In the genomic region with DNA sequence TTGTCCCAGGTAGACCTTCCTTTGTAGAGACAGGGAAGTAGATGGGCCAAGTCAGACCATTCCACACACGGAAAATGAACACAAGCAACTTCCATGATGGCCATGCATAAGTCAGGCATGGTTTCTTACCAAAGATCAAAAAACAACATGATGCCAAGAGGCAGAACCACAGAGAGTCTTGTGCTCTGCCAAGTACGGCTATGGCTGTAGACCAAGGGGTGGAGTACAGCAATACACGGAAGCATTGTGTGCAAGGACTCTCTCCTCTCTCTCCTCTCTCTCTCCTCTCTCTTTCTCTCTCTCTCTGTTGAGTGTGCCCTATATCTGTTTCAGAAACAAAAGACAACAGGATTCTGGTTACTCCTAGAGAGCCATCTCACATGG, we compare ENCODE assay signal across 14 cellular contexts.
"Had no signal": no experiment of that assay in that cellular context is flagged by ENCODE, and none has a peak within 500 bp of the region (broad histone marks: within the 10 kb centered on the region; RNA-seq: fewer than 3 reads in every experiment).

No MANE protein-coding gene starts in this region.

- ATAC-seq: gastroesophageal sphincter, left lung had no signal

- DNase-seq: activated CD4-positive, alpha-beta memory T cell treated with anti-CD3 and anti-CD28 coated beads, Interleukin-2, amount 10 ng/mL, durations not matched to agents 7 days and 5 days; activated CD8-positive, alpha-beta memory T cell treated with anti-CD3 and anti-CD28 coated beads, Interleukin-2, amount 50 U/mL, for 48 hours; activated naive CD4-positive, alpha-beta T cell treated with Interleukin-2 at 50 U/mL for 16 hours; colonic mucosa; effector CD4-positive, alpha-beta T cell; left lung; mesenchymal stem cell; ovary; stimulated activated CD4-positive, alpha-beta T cell treated with anti-CD3 and anti-CD28 coated beads, Interleukin-4, amount 100 ng/mL, for 1 hour; tibial artery had no signal

- H3K27ac ChIP-seq: colonic mucosa, gastroesophageal sphincter, left lung, ovary, tibial artery, vagina had no signal

- H3K4me3 ChIP-seq: colonic mucosa, gastroesophageal sphincter, left lung, ovary, tibial artery, vagina had no signal

- H3K4me3 Mint-ChIP-seq: activated CD4-positive, alpha-beta memory T cell treated with anti-CD3 and anti-CD28 coated beads, Interleukin-2, amount 10 ng/mL, durations not matched to agents 7 days and 5 days; neural crest cell; T-helper 2 cell treated with Interferon-gamma antibody and Interleukin-4, amounts not matched to agents 5 μg/mL and 100 μg/mL, for 36 hours had no signal

- H3K36me3 ChIP-seq: colonic mucosa, gastroesophageal sphincter, left lung, ovary, tibial artery, vagina had no signal

- H3K9me3 Mint-ChIP-seq: neural crest cell; T-helper 2 cell treated with Interferon-gamma antibody and Interleukin-4, amounts not matched to agents 5 μg/mL and 100 μg/mL, for 36 hours had no signal

- H3K27ac Mint-ChIP-seq: activated CD4-positive, alpha-beta memory T cell treated with anti-CD3 and anti-CD28 coated beads, Interleukin-2, amount 10 ng/mL, durations not matched to agents 7 days and 5 days; T-helper 2 cell treated with Interferon-gamma antibody and Interleukin-4, amounts not matched to agents 5 μg/mL and 100 μg/mL, for 36 hours had no signal

- H3K27me3 ChIP-seq: colonic mucosa, left lung, ovary, vagina had no signal

- H3K9me3 ChIP-seq: colonic mucosa, left lung, ovary, tibial artery, vagina had no signal
